15 cellular contexts compared by ENCODE assay signal in the genomic region with DNA sequence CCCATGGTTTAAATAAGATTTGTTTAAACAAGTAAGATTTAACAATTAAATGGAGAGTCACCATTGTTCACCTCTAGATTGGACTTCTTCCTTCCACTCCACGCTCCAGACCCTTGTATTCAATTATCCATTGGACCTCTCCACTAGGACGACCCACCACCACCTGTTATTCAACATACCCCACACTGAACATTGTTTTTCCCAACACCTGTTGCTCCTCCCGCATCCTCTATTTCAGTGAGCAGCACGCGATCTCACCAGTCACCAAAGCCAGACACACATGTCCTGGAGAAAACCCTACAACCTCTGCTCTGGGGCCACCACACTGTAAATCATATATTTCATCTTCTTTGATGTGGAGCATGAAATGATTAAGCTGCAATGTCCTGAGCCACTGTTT. TPM values are rescaled to one million over a fixed set of nuclear protein-coding genes. Genes with fewer than 3 reads are reported as not detected.
DNase-seq lines count a peak whose midpoint lies in the region; ATAC-seq and TF ChIP-seq lines count a peak whose summit lies in the region.
"Had no signal": no experiment of that assay in that cellular context is flagged by ENCODE, and none has a peak within 500 bp of the region (broad histone marks: within the 10 kb centered on the region; RNA-seq: fewer than 3 reads in every experiment).

No MANE protein-coding gene starts in this region.

- no peaks in the 10 kb centered on the region for H4K20me1 ChIP-seq in OCI-LY3 (ENCODE audit: insufficient read depth, low read length)
- H4K20me1 ChIP-seq in smooth muscle cell (ENCODE audit: low read depth): no peaks in the 10 kb centered on the region

- H3K36me3 Mint-ChIP-seq in activated T-cell treated with anti-CD3 and anti-CD28 coated beads, Interleukin-2, amount 50 U/mL, for 72 hours (ENCODE audit: insufficient read depth in 2 of 2): peaks cover 0 to 5% of the 10 kb centered on the region in 2 donors

- DNase-seq in activated T-cell treated with anti-CD3 and anti-CD28 coated beads, Interleukin-2, amount 50 U/mL, for 72 hours: no peak
- DNase-seq in activated T-cell treated with anti-CD3 and anti-CD28 coated beads for 4 hours (no peak), hepatic stellate cell (ENCODE audit: low spot score) (peak; percentile 0), smooth muscle cell (lab: John Stamatoyannopoulos, UW; ENCODE audit: unreplicated experiment) (no peak), NOMO-1 (lab: John Stamatoyannopoulos, UW; ENCODE audit: unreplicated experiment in 2 of 2) (no peak), iPS-NIHi11 (ENCODE audit: low spot score) (no peak)
- DNase-seq: DMS79 treated with DMSO at 0.1 percent for 48 hours; effector memory CD4-positive, alpha-beta T cell had no signal

- H3K79me2 ChIP-seq in OCI-LY3 (ENCODE audit: low read length): no peaks in the 10 kb centered on the region
- no peaks in the 10 kb centered on the region for H3K79me2 ChIP-seq in smooth muscle cell (ENCODE audit: low read depth)

- H2AFZ ChIP-seq in OCI-LY3 (ENCODE audit: low read depth, low read length) (peak overlapping the region; percentile 81; the same call in 1 of the 2 replicates), smooth muscle cell (ENCODE audit: low read depth) (no peak overlapping the region)

- ATAC-seq in activated T-cell treated with anti-CD3 and anti-CD28 coated beads, Interleukin-2, amount 50 U/mL, for 72 hours (replicated peaks in 1 of 2): no peak
- no peak for ATAC-seq in GM21381 (IDR thresholded peaks at IDR 0.05; ENCODE audit: unreplicated experiment)

- H3K9me3 ChIP-seq in OCI-LY3 (ENCODE audit: insufficient read depth, low read length) (no peaks in the 10 kb centered on the region), smooth muscle cell (replicated peaks; ENCODE audit: low read depth) (no peaks in the 10 kb centered on the region)
- H3K9me3 ChIP-seq: ascending aorta, gastrocnemius medialis had no signal

- H3K9ac ChIP-seq in OCI-LY3 (ENCODE audit: low read length) (no peak overlapping the region), smooth muscle cell (ENCODE audit: low read depth) (no peak overlapping the region)

- no peaks in the 10 kb centered on the region for H3K27me3 Mint-ChIP-seq in activated T-cell treated with anti-CD3 and anti-CD28 coated beads, Interleukin-2, amount 50 U/mL, for 72 hours (ENCODE audit: low read depth)

- peaks cover 21% of the 10 kb centered on the region for H3F3A ChIP-seq in smooth muscle cell (ENCODE audit: low read depth)

- WGBS in smooth muscle cell (ENCODE audit: low lambda C conversion rate): 95% methylated on average over 5 of the region's 5 CpGs

- H3K27ac ChIP-seq in OCI-LY3 (ENCODE audit: low read length): no peak overlapping the region
- no peak overlapping the region for H3K27ac ChIP-seq in smooth muscle cell (ENCODE audit: low read depth)

- H3K4me2 ChIP-seq in OCI-LY3 (ENCODE audit: low read length) (no peak overlapping the region; the same call in 1 of the 2 replicates), smooth muscle cell (peak overlapping the region; percentile 89)

- no peaks in the 10 kb centered on the region for H3K9me3 Mint-ChIP-seq in activated T-cell treated with anti-CD3 and anti-CD28 coated beads, Interleukin-2, amount 50 U/mL, for 72 hours

- H3K27ac Mint-ChIP-seq in activated T-cell treated with anti-CD3 and anti-CD28 coated beads, Interleukin-2, amount 50 U/mL, for 72 hours: no peak overlapping the region

- H3K4me1 ChIP-seq in OCI-LY3 (ENCODE audit: low read length) (peaks cover 19% of the 10 kb centered on the region), smooth muscle cell (ENCODE audit: low read depth) (peaks cover 12% of the 10 kb centered on the region)

- H3K4me3 ChIP-seq in OCI-LY3 (ENCODE audit: low read length): no peak overlapping the region
- H3K4me3 ChIP-seq in smooth muscle cell: no peak overlapping the region

- peaks cover 32% of the 10 kb centered on the region for H3K4me1 Mint-ChIP-seq in activated T-cell treated with anti-CD3 and anti-CD28 coated beads, Interleukin-2, amount 50 U/mL, for 72 hours (ENCODE audit: low read depth)

- H3K4me3 Mint-ChIP-seq in activated T-cell treated with anti-CD3 and anti-CD28 coated beads, Interleukin-2, amount 50 U/mL, for 72 hours: peak overlapping the region; percentile 78 to 93

- H3K27me3 ChIP-seq in OCI-LY3 (ENCODE audit: low read depth, low read length) (no peaks in the 10 kb centered on the region), smooth muscle cell (ENCODE audit: low read depth) (no peaks in the 10 kb centered on the region)
- H3K27me3 ChIP-seq: ascending aorta had no signal

- H3K36me3 ChIP-seq in OCI-LY3 (replicated peaks; ENCODE audit: low read depth, low read length) (peaks cover 1% of the 10 kb centered on the region), smooth muscle cell (ENCODE audit: low read depth) (no peaks in the 10 kb centered on the region)
- H3K36me3 ChIP-seq: gastrocnemius medialis had no signal

- TF ChIP-seq CTCF in OCI-LY3 (IDR thresholded peaks at IDR 0.05; ENCODE audit: low read depth, low read length) (no peak), smooth muscle cell (IDR thresholded peaks at IDR 0.05; ENCODE audit: borderline replicate concordance, insufficient read depth, poor library complexity, severe bottlenecking) (no peak)

RNA-seq across cellular contexts. Expression of a gene that starts 28.6 kb away (rescaled TPM):
- 10 to 100 TPM; 37.4 to 52.6 TPM for total RNA-seq in activated T-cell treated with anti-CD3 and anti-CD28 coated beads, Interleukin-2, amount 50 U/mL, for 72 hours
- total RNA-seq in smooth muscle cell: 49.1 and 57.6 TPM in 2 replicates
- polyA plus RNA-seq in smooth muscle cell: 19.6 and 20.7 TPM in 2 replicates

RNA-seq across cellular contexts. Expression of a gene that starts 33.1 kb away (rescaled TPM):
- not detected for total RNA-seq in activated T-cell treated with anti-CD3 and anti-CD28 coated beads, Interleukin-2, amount 50 U/mL, for 72 hours
- not detected in 2 replicates for total RNA-seq in smooth muscle cell
- 0.14 TPM in 1 of 2 replicates, not detected in the other for polyA plus RNA-seq in smooth muscle cell
- total RNA-seq: ascending aorta, gastrocnemius medialis, left cardiac atrium, osteoblast, Right ventricle myocardium inferior had no signal

RNA-seq across cellular contexts. Expression of a gene that starts 51.2 kb away (rescaled TPM):
- total RNA-seq in activated T-cell treated with anti-CD3 and anti-CD28 coated beads, Interleukin-2, amount 50 U/mL, for 72 hours: 10 to 100 TPM in 1 of 2 donors, 1 to 10 TPM in 1; 5.7 to 12.6 TPM
- 1.3 and 1.8 TPM in 2 replicates for total RNA-seq in smooth muscle cell
- 1.9 TPM in 2 replicates for polyA plus RNA-seq in smooth muscle cell
